Comparison of ENCODE assay signal across 8 cellular contexts in the genomic region with DNA sequence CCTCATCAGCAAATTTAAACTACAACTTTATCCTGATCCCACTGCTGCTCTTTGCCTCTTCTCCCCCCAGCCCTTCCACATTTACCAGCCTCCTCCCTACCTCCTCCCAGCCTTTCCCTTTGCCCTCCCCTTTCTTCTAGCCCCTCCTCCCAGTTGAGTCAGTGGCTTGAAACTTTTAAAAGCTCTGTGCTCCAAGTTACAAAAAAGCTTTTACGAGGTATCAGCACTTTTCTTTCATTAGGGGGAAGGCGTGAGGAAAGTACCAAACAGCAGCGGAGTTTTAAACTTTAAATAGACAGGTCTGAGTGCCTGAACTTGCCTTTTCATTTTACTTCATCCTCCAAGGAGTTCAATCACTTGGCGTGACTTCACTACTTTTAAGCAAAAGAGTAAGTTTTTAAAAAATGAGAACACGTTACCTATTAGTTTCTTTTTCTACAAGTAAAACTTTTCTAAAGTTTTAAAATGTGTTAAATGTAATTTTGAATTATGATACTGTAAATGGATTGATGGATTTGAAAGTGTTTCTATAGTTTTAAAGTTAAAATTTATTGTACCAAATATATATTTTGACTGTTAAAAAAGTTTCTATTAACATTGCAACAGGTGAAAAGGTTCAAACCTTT. TPM values are rescaled to one million over a fixed set of nuclear protein-coding genes. Genes with fewer than 3 reads are reported as not detected.
DNase-seq lines count a peak whose midpoint lies in the region; ATAC-seq and TF ChIP-seq lines count a peak whose summit lies in the region.

Gene GJA1, plus strand, starts transcription at position 203 of the 626 bp plus-strand sequence. CDS start 11,202 bp downstream, outside the sequence.

- peak within 1 kb of the TSS; percentile 67 for H3K4me3 Mint-ChIP-seq in activated CD8-positive, alpha-beta memory T cell treated with anti-CD3 and anti-CD28 coated beads, Interleukin-2, amount 10 ng/mL, durations not matched to agents 7 days and 5 days

- no peak for TF ChIP-seq CTCF in ascending aorta (IDR thresholded peaks at IDR 0.05)
- TF ChIP-seq CTCF in right atrium auricular region (IDR thresholded peaks at IDR 0.05): no peak

- no peak for ATAC-seq in activated CD8-positive, alpha-beta memory T cell treated with anti-CD3 and anti-CD28 coated beads, Interleukin-2, amount 10 ng/mL, durations not matched to agents 7 days and 5 days
- ATAC-seq in HG03565 (IDR thresholded peaks at IDR 0.05; ENCODE audit: unreplicated experiment) (no peak), GM18502 (IDR thresholded peaks at IDR 0.05; ENCODE audit: poor library complexity, unreplicated experiment) (no peak)

- no peaks in the 10 kb centered on the region for H3K36me3 Mint-ChIP-seq in activated CD8-positive, alpha-beta memory T cell treated with anti-CD3 and anti-CD28 coated beads, Interleukin-2, amount 10 ng/mL, durations not matched to agents 7 days and 5 days

- H3K4me3 ChIP-seq in ascending aorta (peak within 1 kb of the TSS; percentile 67 to 70), right atrium auricular region (peak within 1 kb of the TSS; percentile 68 to 83)

- DNase-seq in activated CD8-positive, alpha-beta memory T cell treated with anti-CD3 and anti-CD28 coated beads, Interleukin-2, amount 10 ng/mL, durations not matched to agents 7 days and 5 days: no peak
- no peak for DNase-seq in activated CD8-positive, alpha-beta memory T cell treated with anti-CD3 and anti-CD28 coated beads, Interleukin-2, amount 50 U/mL, for 4 hours
- DNase-seq in ascending aorta (ENCODE audit: low spot score in 2 of 2): peak in 1 of 2 donors; percentile 82
- no peak for DNase-seq in right atrium auricular region (ENCODE audit: low spot score)
- no peak for DNase-seq in posterior vena cava (ENCODE audit: low spot score)
- DNase-seq in NCI-H1417 treated with DMSO at 0.1 percent for 48 hours (lab: John Stamatoyannopoulos, UW): no peak

- no peaks in the 10 kb centered on the region for H3K9me3 ChIP-seq in ascending aorta
- H3K9me3 ChIP-seq in right atrium auricular region: no peaks in the 10 kb centered on the region

- peak within 1 kb of the TSS; percentile 87 to 93 for H3K27ac ChIP-seq in ascending aorta
- H3K27ac ChIP-seq in right atrium auricular region: peak within 1 kb of the TSS; percentile 90 to 95

- H3K4me1 Mint-ChIP-seq in activated CD8-positive, alpha-beta memory T cell treated with anti-CD3 and anti-CD28 coated beads, Interleukin-2, amount 10 ng/mL, durations not matched to agents 7 days and 5 days: peaks cover 15% of the 10 kb centered on the region

- H3K36me3 ChIP-seq in ascending aorta (no peaks in the 10 kb centered on the region), right atrium auricular region (no peaks in the 10 kb centered on the region)

- CTCF ChIA-PET in activated CD8-positive, alpha-beta memory T cell treated with anti-CD3 and anti-CD28 coated beads, Interleukin-2, amount 10 ng/mL, durations not matched to agents 7 days and 5 days (lab: Charles Lee): no interaction called here

- H3K27me3 ChIP-seq in ascending aorta (no peaks in the 10 kb centered on the region), right atrium auricular region (no peaks in the 10 kb centered on the region)

- no peaks in the 10 kb centered on the region for H3K9me3 Mint-ChIP-seq in activated CD8-positive, alpha-beta memory T cell treated with anti-CD3 and anti-CD28 coated beads, Interleukin-2, amount 10 ng/mL, durations not matched to agents 7 days and 5 days (ENCODE audit: low read depth)

- intact Hi-C loops in ascending aorta (cut with DNase I): loop anchor here (2.0 to 10.0 kb wide), 7 partner anchors 57 to 959 kb away; partner anchors contain the start of gene HSF2
- intact Hi-C loops in posterior vena cava (cut with DNase I): loop anchor here (10.0 kb wide), 2 partner anchors 329 to 749 kb away; no protein-coding TSS in a partner anchor

- peaks cover 0 to 12% of the 10 kb centered on the region in 2 donors for H3K4me1 ChIP-seq in ascending aorta
- peaks cover 0 to 20% of the 10 kb centered on the region in 2 donors for H3K4me1 ChIP-seq in right atrium auricular region

- H3K27ac Mint-ChIP-seq in activated CD8-positive, alpha-beta memory T cell treated with anti-CD3 and anti-CD28 coated beads, Interleukin-2, amount 10 ng/mL, durations not matched to agents 7 days and 5 days: no peak within 1 kb of the TSS

- H3K27me3 Mint-ChIP-seq in activated CD8-positive, alpha-beta memory T cell treated with anti-CD3 and anti-CD28 coated beads, Interleukin-2, amount 10 ng/mL, durations not matched to agents 7 days and 5 days: peaks cover 44% of the 10 kb centered on the region

RNA-seq across cellular contexts. Expression of gene GJA1, which starts in this region (rescaled TPM):
- total RNA-seq in activated CD8-positive, alpha-beta memory T cell treated with anti-CD3 and anti-CD28 coated beads, Interleukin-2, amount 10 ng/mL, durations not matched to agents 7 days and 5 days: not detected
- 85.0 TPM for total RNA-seq in ascending aorta
- total RNA-seq in right atrium auricular region: 100 to 1,000 TPM; 122 to 235 TPM
- 10 to 100 TPM; 50.0 to 68.2 TPM for total RNA-seq in posterior vena cava

Comparison
In these comparisons a context has a peak if more than half of its experiments do, and no peak if none do; other contexts are left out.
1. RNA of gene GJA1 (total RNA-seq): 122 to 235 TPM in right atrium auricular region, 85.0 TPM in ascending aorta (single experiment) and 50.0 to 68.2 TPM in posterior vena cava; not detected in activated CD8-positive, alpha-beta memory T cell treated with anti-CD3 and anti-CD28 coated beads, Interleukin-2, amount 10 ng/mL, durations not matched to agents 7 days and 5 days; every median in the first group is over 10 times any median in the second.